In the genomic region with DNA sequence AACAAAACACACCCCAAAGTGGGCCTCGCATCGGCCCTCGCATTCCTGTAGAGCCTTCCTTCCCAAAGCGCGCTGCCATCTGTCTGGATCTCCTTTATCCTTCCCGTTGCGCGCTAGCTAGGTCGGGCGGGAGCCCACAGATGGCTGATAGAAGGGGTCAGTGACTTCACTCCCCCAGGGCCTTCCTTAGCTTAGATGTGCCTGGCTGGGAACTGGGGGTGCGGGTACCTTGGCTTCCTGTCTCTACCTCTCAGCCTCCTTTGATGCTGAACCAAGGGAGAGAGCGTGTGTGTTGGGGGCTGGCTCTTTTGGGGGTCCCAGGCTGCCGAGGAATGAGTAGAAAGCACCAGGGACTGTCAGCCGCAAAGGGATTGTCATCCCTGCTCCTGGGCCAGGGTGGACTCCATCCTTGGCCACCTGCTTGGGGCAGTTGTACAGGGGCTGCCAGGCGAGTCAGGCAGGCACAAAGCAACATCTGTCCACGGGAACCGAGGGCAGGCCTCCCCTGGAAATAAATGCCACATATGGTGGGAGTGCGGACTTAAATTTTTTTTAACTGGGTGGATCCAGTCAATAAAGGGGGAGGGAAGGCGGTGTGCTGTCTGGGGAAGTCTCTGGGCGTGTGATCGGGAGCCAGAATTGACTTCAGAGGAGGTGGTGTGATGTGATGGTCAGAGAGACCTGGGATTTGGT, we compare ENCODE assay signal across 8 cellular contexts. TPM values are rescaled to one million over a fixed set of nuclear protein-coding genes. Genes with fewer than 3 reads are reported as not detected.
DNase-seq lines count a peak whose midpoint lies in the region; ATAC-seq, FAIRE-seq and TF ChIP-seq lines count a peak whose summit lies in the region.

No MANE protein-coding gene starts in this region.

- in situ Hi-C loops in GM12878 (cut with MboI) = no loop called here

- H3K27me3 ChIP-seq in GM12878 (replicated peaks in 1 of 2; ENCODE audit: control insufficient read depth in 2 of 2, insufficient read depth in 2 of 2, low read length in 1 of 2) = no peaks in the 10 kb centered on the region
- H3K27me3 ChIP-seq in lower lobe of right lung (ENCODE audit: low read depth) = no peaks in the 10 kb centered on the region

- CTCF ChIA-PET in GM12878 (lab: Yijun Ruan, JAX) = interaction anchor here (1.0 to 4.7 kb wide), 3 partner anchors 13 to 173 kb away, joined by 3 to 57 read pairs (median 5); no protein-coding TSS in a partner anchor

- H3K9me3 ChIP-seq in GM12878 (replicated peaks; ENCODE audit: control insufficient read depth, insufficient read depth, low read length) (no peaks in the 10 kb centered on the region), lower lobe of right lung (no peaks in the 10 kb centered on the region)

- RAD21 ChIA-PET in GM12878 (lab: Charles Lee; ENCODE audit: unreplicated experiment) = interaction anchor here (0.7 to 8.4 kb wide), 6 partner anchors 15 to 233 kb away, joined by 3 to 215 read pairs (median 7); no protein-coding TSS in a partner anchor

- TF ChIP-seq CTCF in LNCaP clone FGC (IDR thresholded peaks at IDR 0.05; ENCODE audit: control insufficient read depth, extremely low read depth, insufficient read depth) (no peak), GM12878 (IDR thresholded peaks at IDR 0.05 in 2 of 3, conservative IDR thresholded peaks at IDR 0.05 in 1 of 3; ENCODE audit: control insufficient read depth in 2 of 3, extremely low read depth in 1 of 3, insufficient read depth in 1 of 3, low read depth in 3 of 3, low read length in 3 of 3) (no peak), lower lobe of right lung (IDR thresholded peaks at IDR 0.05) (no peak)

- FAIRE-seq in GM12878 (lab: Jason Lieb, UNC) = no peak

- peak overlapping the region; percentile 84 for H3K9ac ChIP-seq in GM12878 (ENCODE audit: control insufficient read depth, insufficient read depth, low read length)

- ATAC-seq in GM12878 (peak; percentile 10), lower lobe of right lung (no peak), GM21723 (IDR thresholded peaks at IDR 0.05; ENCODE audit: unreplicated experiment) (no peak), GM21447 (IDR thresholded peaks at IDR 0.05; ENCODE audit: unreplicated experiment) (no peak)

- peak; percentile 46 for TF ChIP-seq POLR2A in GM12878 (IDR thresholded peaks at IDR 0.05; ENCODE audit: low read depth, low read length)

- peaks cover 2% of the 10 kb centered on the region; the same call in 1 of the 2 replicates for H4K20me1 ChIP-seq in GM12878 (ENCODE audit: control insufficient read depth, insufficient read depth)

- H3K4me3 ChIP-seq in LNCaP clone FGC (ENCODE audit: low read depth, low read length) (peak overlapping the region; percentile 73), GM12878 (peak overlapping the region; percentile 80), lower lobe of right lung (peak overlapping the region; percentile 79), urinary bladder (ENCODE audit: low read depth, low read length) (peak overlapping the region; percentile 98)

- TF ChIP-seq EP300 in GM12878 (IDR thresholded peaks at IDR 0.05; ENCODE audit: borderline replicate concordance in 1 of 2, control insufficient read depth in 1 of 2, low read depth in 2 of 2, low read length in 2 of 2) = no peak

- WGBS in GM12878 (ENCODE audit: insufficient coverage, insufficient replicate concordance, low lambda C conversion rate, missing lambda C conversion rate) = 20% methylated on average over 21 of the region's 21 CpGs
- WGBS in urinary bladder = 10% methylated on average over 21 of the region's 21 CpGs

- TF ChIP-seq RAD21 in GM12878 (IDR thresholded peaks at IDR 0.05; ENCODE audit: insufficient read depth, low read depth, low read length) = no peak

- intact Hi-C loops in GM12878 (cut with micrococcal nuclease; ENCODE audit: unreplicated experiment) = loop anchor here (1.0 to 5.0 kb wide), 3 partner anchors 14 to 235 kb away; no protein-coding TSS in a partner anchor
- intact Hi-C loops in lower lobe of right lung (cut with DNase I) = no loop called here

- POLR2A ChIA-PET in GM12878 (lab: Charles Lee) = interaction anchor here (1.0 to 7.6 kb wide), 5 partner anchors 9 to 36 kb away, joined by 3 to 69 read pairs (median 4); no protein-coding TSS in a partner anchor

- SMC1A ChIA-PET in GM12878 (lab: Charles Lee; ENCODE audit: uncharacterized antibody, unreplicated experiment) = interaction anchor here (0.8 to 9.8 kb wide), 9 partner anchors 15 to 121 kb away, joined by 3 to 192 read pairs (median 3); no protein-coding TSS in a partner anchor

- H2AFZ ChIP-seq in GM12878 (ENCODE audit: control insufficient read depth, low read depth, low read length) = no peak overlapping the region

- DNase-seq in AG08395 (ENCODE audit: low spot score) (peak; percentile 26), LNCaP clone FGC (ENCODE audit: low read depth) (no peak), GM12878 (ENCODE audit: low read depth, low spot score) (no peak), lower lobe of right lung (no peak), foreskin melanocyte (no peak)

- H3K79me2 ChIP-seq in GM12878 (ENCODE audit: control insufficient read depth, insufficient read depth, low read length) = peaks cover 59% of the 10 kb centered on the region

- peak overlapping the region; percentile 89 for H3K4me2 ChIP-seq in GM12878 (ENCODE audit: control insufficient read depth, insufficient read depth)

- no TSS peak for BruUV-seq in GM12878 (replicated peaks; lab: Mats Ljungman, UMichigan)

- H3K36me3 ChIP-seq in GM12878 (ENCODE audit: control insufficient read depth in 2 of 2, insufficient read depth in 2 of 2, low read length in 1 of 2) (peaks cover 0 to 20% of the 10 kb centered on the region in 2 experiments; a peak in 1 of 4 replicates), lower lobe of right lung (peaks cover 7% of the 10 kb centered on the region), urinary bladder (ENCODE audit: insufficient read depth) (no peaks in the 10 kb centered on the region)

- peaks cover 27% of the 10 kb centered on the region for H3K4me1 ChIP-seq in GM12878 (ENCODE audit: control insufficient read depth, insufficient read depth, low read length)
- peaks cover 55% of the 10 kb centered on the region for H3K4me1 ChIP-seq in lower lobe of right lung
- no peaks in the 10 kb centered on the region for H3K4me1 ChIP-seq in urinary bladder (ENCODE audit: insufficient read depth)

- H3K27ac ChIP-seq in GM12878 (ENCODE audit: control insufficient read depth, insufficient read depth) (peak overlapping the region; percentile 78), lower lobe of right lung (peak overlapping the region; percentile 91), urinary bladder (ENCODE audit: low read depth) (no peak overlapping the region)

TF ChIP-seq in GM12878, 131 proteins besides CTCF, POLR2A, EP300 and RAD21:
- TF ChIP-seq CREM (IDR thresholded peaks at IDR 0.05; ENCODE audit: low read depth) = 0 out of 2 replicates have a peak, but pooled peaks have one; percentile 8
- TF ChIP-seq MXI1 (IDR thresholded peaks at IDR 0.05; ENCODE audit: low read depth, low read length) = no peak
- no peak for TF ChIP-seq BMI1 (IDR thresholded peaks at IDR 0.05; ENCODE audit: borderline replicate concordance)
- TF ChIP-seq ZNF384 (IDR thresholded peaks at IDR 0.05; ENCODE audit: borderline replicate concordance, low read depth, low read length) = no peak

RNA-seq across cellular contexts. Expression of gene SMAD3, which starts 1.9 kb away (rescaled TPM):
- 119 and 128 TPM in 2 replicates for total RNA-seq in GM12878 (2013; cell fraction: nucleolus; rRNA removed)
- total RNA-seq in GM12878 (2014; rRNA removed) (12.2 and 15.6 TPM in 2 replicates), GM12878 (2014; rRNA removed; fragmentation: Illumina TruSeq; extraction: Trizol) (11.7 and 13.3 TPM in 2 replicates), GM12878 (2021) (39.9 and 40.0 TPM in 2 replicates), lower lobe of right lung (25.7 TPM), urinary bladder (31.2 TPM)
- polyA plus RNA-seq in GM12878 (2011; ENCODE audit: low read depth) = 17.0 TPM
- polyA plus RNA-seq in GM12878 (2011; rRNA removed) (15.0 and 28.2 TPM in 2 replicates), GM12878 (2014; fragmentation: Illumina TruSeq; extraction: Trizol) (31.9 and 43.2 TPM in 2 replicates), GM12878 (2014; fragmentation: Nextera tagmentation; extraction: Ambion mirVana) (1 to 10 TPM; 5.6 to 6.6 TPM), GM12878 (2014; rRNA removed) (22.4 and 27.7 TPM in 2 replicates), GM12878 (2016; fragmentation: Nextera tagmentation; extraction: Ambion mirVana) (10 to 100 TPM in 1 of 2 experiments, 1 to 10 TPM in 1; 8.0 to 18.7 TPM), urinary bladder (28.3 TPM)
- polyA plus RNA-seq in GM12878 (2011; cell fraction: cytosol; rRNA removed) = 21.5 and 22.5 TPM in 2 replicates
- polyA plus RNA-seq in GM12878 (2011; cell fraction: nucleus; rRNA removed) = 85.6 and 92.9 TPM in 2 replicates
- polyA plus RNA-seq in GM12878 (2012) = 41.6 and 42.7 TPM in 2 replicates
- 23.3 and 26.4 TPM in 2 replicates for polyA minus RNA-seq in GM12878 (2011; rRNA and poly(A)+ RNA removed)
- 11.1 and 14.3 TPM in 2 replicates for polyA minus RNA-seq in GM12878 (2011; cell fraction: cytosol; rRNA and poly(A)+ RNA removed)
- polyA minus RNA-seq in GM12878 (2011; cell fraction: nucleus; rRNA and poly(A)+ RNA removed) = 17.3 and 26.6 TPM in 2 replicates
